In the genomic region with DNA sequence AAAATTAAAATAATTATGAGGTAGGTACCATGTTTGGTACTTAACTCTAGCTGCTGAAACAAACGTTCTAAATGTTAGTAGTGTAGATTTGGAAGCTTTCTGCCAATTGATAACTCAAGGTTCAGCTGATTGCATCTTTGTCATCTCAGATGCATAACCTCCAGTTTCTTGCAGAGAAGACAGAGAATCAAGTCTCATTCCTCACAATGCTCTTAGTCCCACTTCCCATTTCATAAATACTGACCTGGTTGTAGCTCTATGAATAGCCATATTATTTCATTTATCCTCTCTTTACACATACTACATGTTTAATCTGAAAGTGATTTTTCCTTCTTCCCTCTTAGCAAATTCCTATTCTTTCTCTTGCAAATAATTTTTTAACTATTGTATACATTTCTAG, we compare ENCODE assay signal across 1 cellular context.
TF ChIP-seq lines count a peak whose summit lies in the region.

No MANE protein-coding gene starts in this region.

TF ChIP-seq in GM12878, 131 proteins besides CTCF, POLR2A, EP300 and RAD21 (continued from another document):
- TF ChIP-seq, protein P1, sequence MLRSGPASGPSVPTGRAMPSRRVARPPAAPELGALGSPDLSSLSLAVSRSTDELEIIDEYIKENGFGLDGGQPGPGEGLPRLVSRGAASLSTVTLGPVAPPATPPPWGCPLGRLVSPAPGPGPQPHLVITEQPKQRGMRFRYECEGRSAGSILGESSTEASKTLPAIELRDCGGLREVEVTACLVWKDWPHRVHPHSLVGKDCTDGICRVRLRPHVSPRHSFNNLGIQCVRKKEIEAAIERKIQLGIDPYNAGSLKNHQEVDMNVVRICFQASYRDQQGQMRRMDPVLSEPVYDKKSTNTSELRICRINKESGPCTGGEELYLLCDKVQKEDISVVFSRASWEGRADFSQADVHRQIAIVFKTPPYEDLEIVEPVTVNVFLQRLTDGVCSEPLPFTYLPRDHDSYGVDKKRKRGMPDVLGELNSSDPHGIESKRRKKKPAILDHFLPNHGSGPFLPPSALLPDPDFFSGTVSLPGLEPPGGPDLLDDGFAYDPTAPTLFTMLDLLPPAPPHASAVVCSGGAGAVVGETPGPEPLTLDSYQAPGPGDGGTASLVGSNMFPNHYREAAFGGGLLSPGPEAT (IDR thresholded peaks at IDR 0.05; ENCODE audit: low read depth), result no peak
- TF ChIP-seq HCFC1 (IDR thresholded peaks at IDR 0.05; ENCODE audit: low read length), result no peak
- no peak for TF ChIP-seq CBX3 (IDR thresholded peaks at IDR 0.05; ENCODE audit: borderline replicate concordance, low read depth)
- TF ChIP-seq CHD2 (IDR thresholded peaks at IDR 0.05; ENCODE audit: borderline replicate concordance, low read depth, low read length), result no peak
- no peak for TF ChIP-seq SIN3A (IDR thresholded peaks at IDR 0.05; ENCODE audit: low read depth, low read length)
- TF ChIP-seq, protein P2, sequence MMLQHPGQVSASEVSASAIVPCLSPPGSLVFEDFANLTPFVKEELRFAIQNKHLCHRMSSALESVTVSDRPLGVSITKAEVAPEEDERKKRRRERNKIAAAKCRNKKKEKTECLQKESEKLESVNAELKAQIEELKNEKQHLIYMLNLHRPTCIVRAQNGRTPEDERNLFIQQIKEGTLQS (IDR thresholded peaks at IDR 0.05; ENCODE audit: borderline replicate concordance, extremely low read depth, low read depth, low read length), result no peak
- TF ChIP-seq, protein P3, sequence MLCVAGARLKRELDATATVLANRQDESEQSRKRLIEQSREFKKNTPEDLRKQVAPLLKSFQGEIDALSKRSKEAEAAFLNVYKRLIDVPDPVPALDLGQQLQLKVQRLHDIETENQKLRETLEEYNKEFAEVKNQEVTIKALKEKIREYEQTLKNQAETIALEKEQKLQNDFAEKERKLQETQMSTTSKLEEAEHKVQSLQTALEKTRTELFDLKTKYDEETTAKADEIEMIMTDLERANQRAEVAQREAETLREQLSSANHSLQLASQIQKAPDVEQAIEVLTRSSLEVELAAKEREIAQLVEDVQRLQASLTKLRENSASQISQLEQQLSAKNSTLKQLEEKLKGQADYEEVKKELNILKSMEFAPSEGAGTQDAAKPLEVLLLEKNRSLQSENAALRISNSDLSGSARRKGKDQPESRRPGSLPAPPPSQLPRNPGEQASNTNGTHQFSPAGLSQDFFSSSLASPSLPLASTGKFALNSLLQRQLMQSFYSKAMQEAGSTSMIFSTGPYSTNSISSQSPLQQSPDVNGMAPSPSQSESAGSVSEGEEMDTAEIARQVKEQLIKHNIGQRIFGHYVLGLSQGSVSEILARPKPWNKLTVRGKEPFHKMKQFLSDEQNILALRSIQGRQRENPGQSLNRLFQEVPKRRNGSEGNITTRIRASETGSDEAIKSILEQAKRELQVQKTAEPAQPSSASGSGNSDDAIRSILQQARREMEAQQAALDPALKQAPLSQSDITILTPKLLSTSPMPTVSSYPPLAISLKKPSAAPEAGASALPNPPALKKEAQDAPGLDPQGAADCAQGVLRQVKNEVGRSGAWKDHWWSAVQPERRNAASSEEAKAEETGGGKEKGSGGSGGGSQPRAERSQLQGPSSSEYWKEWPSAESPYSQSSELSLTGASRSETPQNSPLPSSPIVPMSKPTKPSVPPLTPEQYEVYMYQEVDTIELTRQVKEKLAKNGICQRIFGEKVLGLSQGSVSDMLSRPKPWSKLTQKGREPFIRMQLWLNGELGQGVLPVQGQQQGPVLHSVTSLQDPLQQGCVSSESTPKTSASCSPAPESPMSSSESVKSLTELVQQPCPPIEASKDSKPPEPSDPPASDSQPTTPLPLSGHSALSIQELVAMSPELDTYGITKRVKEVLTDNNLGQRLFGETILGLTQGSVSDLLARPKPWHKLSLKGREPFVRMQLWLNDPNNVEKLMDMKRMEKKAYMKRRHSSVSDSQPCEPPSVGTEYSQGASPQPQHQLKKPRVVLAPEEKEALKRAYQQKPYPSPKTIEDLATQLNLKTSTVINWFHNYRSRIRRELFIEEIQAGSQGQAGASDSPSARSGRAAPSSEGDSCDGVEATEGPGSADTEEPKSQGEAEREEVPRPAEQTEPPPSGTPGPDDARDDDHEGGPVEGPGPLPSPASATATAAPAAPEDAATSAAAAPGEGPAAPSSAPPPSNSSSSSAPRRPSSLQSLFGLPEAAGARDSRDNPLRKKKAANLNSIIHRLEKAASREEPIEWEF (IDR thresholded peaks at IDR 0.05; ENCODE audit: insufficient replicate concordance, low read depth, low read length), result no peak
- no peak for TF ChIP-seq NFXL1 (IDR thresholded peaks at IDR 0.05; ENCODE audit: borderline replicate concordance)
- TF ChIP-seq ZNF384 (IDR thresholded peaks at IDR 0.05; ENCODE audit: borderline replicate concordance, low read depth, low read length), result no peak
- TF ChIP-seq MEF2A (IDR thresholded peaks at IDR 0.05; ENCODE audit: insufficient read depth, low read depth, low read length), result no peak
- TF ChIP-seq FOXM1 (IDR thresholded peaks at IDR 0.05; ENCODE audit: low read depth, low read length), result no peak
- TF ChIP-seq SMAD1 (IDR thresholded peaks at IDR 0.05; ENCODE audit: low read depth, partially characterized antibody), result no peak
- no peak for TF ChIP-seq NR2C2 (IDR thresholded peaks at IDR 0.05; ENCODE audit: borderline replicate concordance, control insufficient read depth, insufficient read length, low read depth)
- TF ChIP-seq ASH2L (IDR thresholded peaks at IDR 0.05; ENCODE audit: borderline replicate concordance, low read depth), result no peak
- no peak for TF ChIP-seq ZNF622 (IDR thresholded peaks at IDR 0.05)
- no peak for TF ChIP-seq BCL11A (IDR thresholded peaks at IDR 0.05; ENCODE audit: low read depth, low read length)
TF ChIP-seq in GM12878: peak in this region for 0.
